Comparison of ENCODE assay signal across 1 cellular context in genomic region chr10:14705548-14706234, GRCh38.
TF ChIP-seq lines count a peak whose summit lies in the region.

No MANE protein-coding gene starts in this region.

TF ChIP-seq in WTC11, 78 proteins besides CTCF, POLR2A, EP300 and RAD21 (continued from another document):
- TF ChIP-seq ZNF425 (CRISPR knock-in tag; conservative IDR thresholded peaks at IDR 0.05) (no peak), ZNF232 (CRISPR knock-in tag; IDR thresholded peaks at IDR 0.05) (no peak), TCF7 (CRISPR knock-in tag; IDR thresholded peaks at IDR 0.05; ENCODE audit: low read depth) (no peak)
TF ChIP-seq in WTC11: peak in this region for 0.
